ENCODE assay signal across 16 cellular contexts in genomic region chr1:116942344-116942743, GRCh38.
"Had no signal": no experiment of that assay in that cellular context is flagged by ENCODE, and none has a peak within 500 bp of the region (broad histone marks: within the 10 kb centered on the region; RNA-seq: fewer than 3 reads in every experiment).

No MANE protein-coding gene starts in this region.

- H3K36me3 ChIP-seq: brain microvascular endothelial cell, neural progenitor cell had no signal

- H3K4me3 ChIP-seq: hepatocyte, neural progenitor cell, smooth muscle cell had no signal

- H3K4me1 ChIP-seq: parathyroid adenoma had no signal

- DNase-seq: activated CD4-positive, CD25-positive, alpha-beta regulatory T cell treated with anti-CD3 and anti-CD28 coated beads, Interleukin-2, amount 50 U/mL, for 72 hours; activated T-cell treated with anti-CD3 and anti-CD28 coated beads, Interleukin-2, amount 50 U/mL, for 24 hours; brain microvascular endothelial cell; cerebellar nuclear complex; kidney glomerular epithelial cell; right cardiac atrium; SHP77 treated with DMSO at 0.1 percent for 48 hours; substantia nigra had no signal

- H3K9me3 Mint-ChIP-seq: activated T-cell treated with anti-CD3 and anti-CD28 coated beads, Interleukin-2, amount 50 U/mL, for 24 hours; dendritic cell treated with granulocyte-macrophage colony-stimulating factor and Interleukin-4, amounts not matched to agents 40 ng/mL and 50 ng/mL, for 4 days; stimulated activated memory B cell treated with anti-CD40 and anti-IgM and Interleukin-4, amounts not matched to agents 10 μg/mL and 1 μg/mL and 100 μg/mL, for 72 hours; T-helper 2 cell treated with Interferon-gamma antibody and Interleukin-4, amounts not matched to agents 5 μg/mL and 100 μg/mL, for 36 hours; type B pancreatic cell had no signal

- H3K27ac Mint-ChIP-seq: activated T-cell treated with anti-CD3 and anti-CD28 coated beads, Interleukin-2, amount 50 U/mL, for 24 hours; dendritic cell treated with granulocyte-macrophage colony-stimulating factor and Interleukin-4, amounts not matched to agents 40 ng/mL and 50 ng/mL, for 4 days; neural progenitor cell; stimulated activated memory B cell treated with anti-CD40 and anti-IgM and Interleukin-4, amounts not matched to agents 10 μg/mL and 1 μg/mL and 100 μg/mL, for 72 hours; T-helper 2 cell treated with Interferon-gamma antibody and Interleukin-4, amounts not matched to agents 5 μg/mL and 100 μg/mL, for 36 hours; type B pancreatic cell had no signal

- H3K4me2 ChIP-seq: hepatocyte, neural progenitor cell, smooth muscle cell had no signal

- H3K36me3 Mint-ChIP-seq: stimulated activated memory B cell treated with anti-CD40 and anti-IgM and Interleukin-4, amounts not matched to agents 10 μg/mL and 1 μg/mL and 100 μg/mL, for 72 hours had no signal

- H3K27me3 ChIP-seq: brain microvascular endothelial cell, hepatocyte, neural progenitor cell had no signal

- H3K4me1 Mint-ChIP-seq: stimulated activated memory B cell treated with anti-CD40 and anti-IgM and Interleukin-4, amounts not matched to agents 10 μg/mL and 1 μg/mL and 100 μg/mL, for 72 hours had no signal

- H3K27ac ChIP-seq: brain microvascular endothelial cell, hepatocyte, neural progenitor cell, parathyroid adenoma had no signal

- H3K27me3 Mint-ChIP-seq: activated T-cell treated with anti-CD3 and anti-CD28 coated beads, Interleukin-2, amount 50 U/mL, for 24 hours; type B pancreatic cell had no signal

- ATAC-seq: right cardiac atrium; stimulated activated memory B cell treated with anti-CD40 and anti-IgM and Interleukin-4, amounts not matched to agents 10 μg/mL and 1 μg/mL and 100 μg/mL, for 72 hours had no signal

- H3K9ac ChIP-seq: neural progenitor cell, parathyroid adenoma had no signal

- H3K4me3 Mint-ChIP-seq: activated T-cell treated with anti-CD3 and anti-CD28 coated beads, Interleukin-2, amount 50 U/mL, for 24 hours; dendritic cell treated with granulocyte-macrophage colony-stimulating factor and Interleukin-4, amounts not matched to agents 40 ng/mL and 50 ng/mL, for 4 days; neural progenitor cell; stimulated activated memory B cell treated with anti-CD40 and anti-IgM and Interleukin-4, amounts not matched to agents 10 μg/mL and 1 μg/mL and 100 μg/mL, for 72 hours; T-helper 2 cell treated with Interferon-gamma antibody and Interleukin-4, amounts not matched to agents 5 μg/mL and 100 μg/mL, for 36 hours; type B pancreatic cell had no signal
